8 cellular contexts compared by ENCODE assay signal in the genomic region with DNA sequence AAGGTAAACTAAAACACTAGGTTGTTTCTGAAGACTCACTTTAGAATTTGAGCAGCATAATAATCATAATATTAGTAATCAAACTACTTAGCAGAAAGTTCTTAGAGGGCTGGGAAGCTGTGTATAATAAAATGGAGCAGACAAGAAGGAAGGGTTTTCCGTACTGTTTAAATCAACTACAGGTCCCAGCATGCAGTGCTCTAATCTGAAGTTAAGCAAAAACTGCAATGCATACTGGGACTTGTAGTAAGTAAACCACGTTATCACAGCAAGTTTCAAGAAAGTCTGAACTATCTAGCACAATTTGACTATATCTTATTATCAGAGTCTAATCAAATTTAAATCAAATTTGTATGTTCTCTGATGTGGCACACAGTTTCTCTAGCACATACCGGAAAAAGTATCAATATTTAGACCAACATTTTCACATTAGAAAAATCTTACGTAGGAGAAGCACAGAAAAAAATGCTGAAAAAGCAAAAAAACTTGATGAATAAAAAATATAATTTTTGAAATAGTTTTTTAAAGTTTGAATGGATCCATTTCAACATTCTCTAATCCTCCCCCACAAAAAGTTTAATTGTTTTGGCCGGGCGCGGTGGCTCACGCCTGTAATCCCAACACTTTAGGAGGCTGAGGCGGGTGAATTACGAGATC. TPM values are rescaled to one million over a fixed set of nuclear protein-coding genes. Genes with fewer than 3 reads are reported as not detected.
DNase-seq lines count a peak whose midpoint lies in the region; ATAC-seq and TF ChIP-seq lines count a peak whose summit lies in the region.

No MANE protein-coding gene starts in this region.

- no peak overlapping the region for H3K27ac ChIP-seq in CD4-positive, alpha-beta T cell (ENCODE audit: low read depth, low read length)
- H3K27ac ChIP-seq in OCI-LY1 (ENCODE audit: low read depth, low read length, poor library complexity, severe bottlenecking), result no peak overlapping the region
- no peak overlapping the region for H3K27ac ChIP-seq in brain microvascular endothelial cell
- no peak overlapping the region for H3K27ac ChIP-seq in right lobe of liver

- H3K9me3 Mint-ChIP-seq in CD4-positive, alpha-beta T cell, result no peaks in the 10 kb centered on the region
- no peaks in the 10 kb centered on the region for H3K9me3 Mint-ChIP-seq in CD14-positive monocyte

- in situ Hi-C loops in brain microvascular endothelial cell (cut with HindIII; ENCODE audit: low pct_ligation_motif_present, low sequenced_read_pairs), result no loop called here

- no peaks in the 10 kb centered on the region for H3K9me2 ChIP-seq in OCI-LY1 (ENCODE audit: low read depth, low read length)

- H3K4me1 Mint-ChIP-seq in CD4-positive, alpha-beta T cell (ENCODE audit: low read depth), result peaks cover 53% of the 10 kb centered on the region
- peaks cover 42% of the 10 kb centered on the region for H3K4me1 Mint-ChIP-seq in CD14-positive monocyte

- TF ChIP-seq POLR2A in right lobe of liver (IDR thresholded peaks at IDR 0.05), result no peak

- no peak overlapping the region for H2AFZ ChIP-seq in OCI-LY1 (ENCODE audit: low read length)

- H3K27me3 Mint-ChIP-seq in CD4-positive, alpha-beta T cell, result no peaks in the 10 kb centered on the region
- peaks cover 0 to 1% (median 0%) of the 10 kb centered on the region in 3 donors for H3K27me3 Mint-ChIP-seq in CD14-positive monocyte (ENCODE audit: low read depth in 3 of 3)

- H3K27ac Mint-ChIP-seq in CD4-positive, alpha-beta T cell, result peak overlapping the region; percentile 64
- H3K27ac Mint-ChIP-seq in CD14-positive monocyte, result peak overlapping the region in 2 of 7 donors; percentile 33 to 43

- CTCF ChIA-PET in CD4-positive, alpha-beta T cell (lab: Charles Lee), result interaction anchor here (1.4 kb wide), 1 partner anchor 9 kb away, joined by 6 read pairs; no protein-coding TSS in a partner anchor

- no peak for TF ChIP-seq CTCF in CD4-positive, alpha-beta T cell (IDR thresholded peaks at IDR 0.05)
- no peak for TF ChIP-seq CTCF in OCI-LY1 (IDR thresholded peaks at IDR 0.05; ENCODE audit: low read length)
- no peak for TF ChIP-seq CTCF in brain microvascular endothelial cell (IDR thresholded peaks at IDR 0.05; ENCODE audit: low read depth, low read length, missing control alignments)
- no peak for TF ChIP-seq CTCF in right lobe of liver (IDR thresholded peaks at IDR 0.05)
- TF ChIP-seq CTCF in CD14-positive monocyte (IDR thresholded peaks at IDR 0.05), result no peak

- H4K20me1 ChIP-seq in OCI-LY1 (ENCODE audit: insufficient read depth, low read length), result no peaks in the 10 kb centered on the region

- peak; percentile 97 for ATAC-seq in CD4-positive, alpha-beta T cell (ENCODE audit: poor library complexity)
- ATAC-seq in GM18517 (IDR thresholded peaks at IDR 0.05; ENCODE audit: unreplicated experiment) (peak; percentile 62), HG03457 (IDR thresholded peaks at IDR 0.05; ENCODE audit: unreplicated experiment) (peak; percentile 57), right lobe of liver (peak; percentile 92 to 97 (median 96))

- H3K4me3 ChIP-seq in OCI-LY1 (ENCODE audit: low read depth, low read length, poor library complexity, severe bottlenecking) (no peak overlapping the region), brain microvascular endothelial cell (ENCODE audit: low read depth, low read length) (no peak overlapping the region), right lobe of liver (no peak overlapping the region)

- H3K9ac ChIP-seq in OCI-LY1 (ENCODE audit: low read length), result no peak overlapping the region

- H3K79me2 ChIP-seq in OCI-LY1 (ENCODE audit: insufficient read depth, low read length), result peaks cover 77% of the 10 kb centered on the region

- H3K4me1 ChIP-seq in OCI-LY1 (ENCODE audit: insufficient read depth, low read length, severe bottlenecking) (peaks cover 52% of the 10 kb centered on the region), right lobe of liver (peaks cover 0 to 20% (median 4%) of the 10 kb centered on the region in 4 donors)

- no peaks in the 10 kb centered on the region for H3K36me3 Mint-ChIP-seq in CD4-positive, alpha-beta T cell (ENCODE audit: low read depth)
- peaks cover 3 to 13% of the 10 kb centered on the region in 2 donors for H3K36me3 Mint-ChIP-seq in CD14-positive monocyte

- H3K36me3 ChIP-seq in OCI-LY1 (ENCODE audit: insufficient read depth, low read length) (no peaks in the 10 kb centered on the region), brain microvascular endothelial cell (replicated peaks) (no peaks in the 10 kb centered on the region), right lobe of liver (no peaks in the 10 kb centered on the region)

- DNase-seq in CD4-positive, alpha-beta T cell, result peak in 2 of 10 experiments; percentile 9 to 22
- DNase-seq in brain microvascular endothelial cell, result peak; percentile 54
- DNase-seq in right lobe of liver, result no peak
- DNase-seq in CD14-positive monocyte (ENCODE audit: low spot score), result no peak
- DNase-seq in activated effector memory CD4-positive, alpha-beta T cell treated with Interleukin-2 at 50 U/mL for 16 hours, result no peak

- H3F3A ChIP-seq in OCI-LY1 (ENCODE audit: insufficient read depth, low read length), result peaks cover 1% of the 10 kb centered on the region; the same call in 1 of the 2 replicates

- no peaks in the 10 kb centered on the region for H3K27me3 ChIP-seq in CD4-positive, alpha-beta T cell (ENCODE audit: control insufficient read depth, insufficient read depth, low read length)
- no peaks in the 10 kb centered on the region for H3K27me3 ChIP-seq in OCI-LY1 (ENCODE audit: insufficient read depth, low read length)
- no peaks in the 10 kb centered on the region for H3K27me3 ChIP-seq in brain microvascular endothelial cell (replicated peaks)
- no peaks in the 10 kb centered on the region for H3K27me3 ChIP-seq in right lobe of liver

- no peaks in the 10 kb centered on the region for H3K9me3 ChIP-seq in CD4-positive, alpha-beta T cell (ENCODE audit: control insufficient read depth, low read length)
- H3K9me3 ChIP-seq in OCI-LY1 (ENCODE audit: low read length), result no peaks in the 10 kb centered on the region
- H3K9me3 ChIP-seq in right lobe of liver, result no peaks in the 10 kb centered on the region

- H3K4me2 ChIP-seq in OCI-LY1 (ENCODE audit: low read length), result peak overlapping the region; percentile 44

- 73% methylated on average over 10 of the region's 10 CpGs for WGBS in right lobe of liver (ENCODE audit: insufficient coverage, low coverage, low lambda C conversion rate, missing lambda C conversion rate)

- H3K4me3 Mint-ChIP-seq in CD4-positive, alpha-beta T cell, result peak overlapping the region; percentile 72
- no peak overlapping the region for H3K4me3 Mint-ChIP-seq in CD14-positive monocyte

- intact Hi-C loops in CD4-positive, alpha-beta T cell (cut with DNase I, micrococcal nuclease), result loop anchor here in 1 of 2 experiments (5.0 to 10.0 kb wide), 3 partner anchors 479 to 1312 kb away; a partner anchor contains a TSS
- intact Hi-C loops in right lobe of liver (cut with DNase I) (no loop called here), CD14-positive monocyte (cut with micrococcal nuclease) (no loop called here)

- POLR2A ChIA-PET in CD4-positive, alpha-beta T cell (lab: Charles Lee), result interaction anchor here (1.2 kb wide), 1 partner anchor 195 kb away, joined by 3 read pairs; no protein-coding TSS in a partner anchor

RNA-seq across cellular contexts. Expression of a gene that starts 8.2 kb away (rescaled TPM):
- total RNA-seq in CD4-positive, alpha-beta T cell, result 10 to 100 TPM; 59.5 to 66.2 TPM
- total RNA-seq in right lobe of liver, result 10 to 100 TPM in 5 of 6 experiments, 1 to 10 TPM in 1; 9.2 to 17.1 (median 10.4) TPM
- 10 to 100 TPM in 1 of 2 donors, 1 to 10 TPM in 1; 6.2 to 14.0 TPM for polyA plus RNA-seq in CD14-positive monocyte
